In the genomic region with DNA sequence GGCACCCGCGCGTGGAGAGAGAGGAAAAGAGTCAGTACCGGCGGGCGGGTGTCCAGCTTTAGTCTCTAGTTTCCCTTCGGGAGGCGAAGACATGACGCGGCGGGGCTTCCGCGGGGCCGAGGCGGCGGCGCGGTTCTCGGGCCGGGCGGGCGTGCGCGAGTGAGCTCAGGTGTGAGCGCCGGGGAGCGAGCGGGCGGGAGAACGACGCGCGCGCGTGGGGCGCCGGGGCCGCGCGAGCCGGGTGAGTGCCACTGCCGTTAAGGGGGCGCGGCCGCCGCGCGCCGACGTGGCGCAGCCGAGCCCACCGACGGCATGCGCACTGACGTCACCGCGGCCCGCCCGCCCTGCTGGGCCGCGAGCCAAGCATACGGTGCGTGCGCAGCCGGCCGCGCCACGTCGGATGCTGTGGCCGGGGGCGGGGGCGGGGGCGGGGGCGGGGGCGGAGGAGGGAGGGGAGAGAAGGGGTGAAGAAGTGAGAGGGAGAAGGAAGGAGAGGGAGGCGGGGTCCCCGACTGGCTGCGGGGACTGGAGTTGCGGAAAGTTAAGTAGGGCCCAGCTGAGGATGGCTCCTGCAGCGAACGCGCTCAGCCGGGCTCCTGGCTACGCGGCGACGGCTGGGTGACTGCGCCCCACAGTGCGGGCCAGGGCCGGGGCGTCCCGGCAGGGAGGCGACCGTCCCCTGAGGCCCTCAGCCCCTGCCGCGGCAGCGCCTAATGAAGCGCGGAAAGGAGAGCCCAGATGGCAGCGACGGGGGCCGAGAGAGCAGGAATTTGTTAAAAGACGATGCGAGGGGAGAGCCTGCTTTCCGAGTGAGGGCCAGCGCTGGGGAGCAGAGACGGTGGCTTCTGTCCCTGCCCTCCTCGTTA, we compare ENCODE assay signal across 8 cellular contexts. TPM values are rescaled to one million over a fixed set of nuclear protein-coding genes. Genes with fewer than 3 reads are reported as not detected.
DNase-seq lines count a peak whose midpoint lies in the region; ATAC-seq and TF ChIP-seq lines count a peak whose summit lies in the region.

DAP (minus strand) TSS at position 259 of the 866 bp plus-strand sequence; CDS start at position 93, 166 bp downstream.

- peak within 1 kb of the TSS; percentile 93 to 97 (median 94) for H3K9ac ChIP-seq in BLaER1 treated with 17β-estradiol and CSF1 and Interleukin-3, amounts not matched to agents 10 nM and 100 nM
- H3K9ac ChIP-seq in liver (ENCODE audit: low read depth in 1 of 2, low read length in 2 of 2) = peak within 1 kb of the TSS; percentile 63 to 97

- peak within 1 kb of the TSS; percentile 77 to 96 (median 88) for H3K4me3 ChIP-seq in BLaER1 treated with 17β-estradiol and CSF1 and Interleukin-3, amounts not matched to agents 10 nM and 100 nM
- H3K4me3 ChIP-seq in liver (ENCODE audit: low read depth in 1 of 3, low read length in 3 of 3) = peak within 1 kb of the TSS; percentile 84 to 92 (median 86)

- ATAC-seq in GM19324 (IDR thresholded peaks at IDR 0.05; ENCODE audit: low FRiP score, unreplicated experiment) (peak; percentile 88), HG03460 (IDR thresholded peaks at IDR 0.05; ENCODE audit: unreplicated experiment) (peak; percentile 81)

- peak within 1 kb of the TSS; percentile 91 to 99 (median 98) for H3K27ac ChIP-seq in BLaER1 treated with 17β-estradiol and CSF1 and Interleukin-3, amounts not matched to agents 10 nM and 100 nM
- peak within 1 kb of the TSS; percentile 87 to 94 for H3K27ac ChIP-seq in liver (ENCODE audit: low read depth in 1 of 2, low read length in 2 of 2)

- no peaks in the 10 kb centered on the region for H3K27me3 ChIP-seq in BLaER1 treated with 17β-estradiol and CSF1 and Interleukin-3, amounts not matched to agents 10 nM and 100 nM
- no peaks in the 10 kb centered on the region for H3K27me3 ChIP-seq in liver (ENCODE audit: control insufficient read depth in 4 of 4, insufficient read depth in 4 of 4, low read length in 3 of 4)

- H3K4me2 ChIP-seq in BLaER1 treated with 17β-estradiol and CSF1 and Interleukin-3, amounts not matched to agents 10 nM and 100 nM = peak within 1 kb of the TSS; percentile 83 to 97 (median 92)

- H3K4me1 ChIP-seq in BLaER1 treated with 17β-estradiol and CSF1 and Interleukin-3, amounts not matched to agents 10 nM and 100 nM = peaks cover 53 to 58% (median 55%) of the 10 kb centered on the region in 10 experiments
- peaks cover 12 to 34% (median 22%) of the 10 kb centered on the region in 4 donors for H3K4me1 ChIP-seq in liver (ENCODE audit: control insufficient read depth in 4 of 4, insufficient read depth in 4 of 4, low read length in 3 of 4)

- no peak for TF ChIP-seq RAD21 in liver (IDR thresholded peaks at IDR 0.05)

- H3K9me3 ChIP-seq in BLaER1 treated with 17β-estradiol and CSF1 and Interleukin-3, amounts not matched to agents 10 nM and 100 nM (replicated peaks in 1 of 11) = no peaks in the 10 kb centered on the region
- H3K9me3 ChIP-seq in liver (ENCODE audit: control insufficient read depth in 4 of 4, low read length in 3 of 4) = no peaks in the 10 kb centered on the region

- H4K20me1 ChIP-seq in BLaER1 treated with 17β-estradiol and CSF1 and Interleukin-3, amounts not matched to agents 10 nM and 100 nM = peaks cover 20 to 41% (median 35%) of the 10 kb centered on the region in 11 experiments; a peak in 20 of 22 replicates

- 3% methylated on average over 107 of the region's 109 CpGs for WGBS in liver

- no peak for TF ChIP-seq CTCF in liver (IDR thresholded peaks at IDR 0.05; ENCODE audit: low read depth, low read length, missing input control)

- DNase-seq in NCI-H748 (lab: John Stamatoyannopoulos, UW; ENCODE audit: unreplicated experiment) = peak; percentile 98
- DNase-seq in activated CD4-positive, alpha-beta T cell treated with anti-CD3 and anti-CD28 coated beads, Interleukin-2, amount 50 U/mL, for 48 hours = peak; percentile 77 to 80
- peak; percentile 74 to 90 for DNase-seq in dermis microvascular lymphatic vessel endothelial cell (ENCODE audit: low read depth in 2 of 2)
- peak; percentile 84 for DNase-seq in stimulated activated CD4-positive, alpha-beta T cell treated with anti-CD3 and anti-CD28 coated beads, Interleukin-4, amount 100 ng/mL, for 24 hours

- H3K36me3 ChIP-seq in BLaER1 treated with 17β-estradiol and CSF1 and Interleukin-3, amounts not matched to agents 10 nM and 100 nM = peaks cover under 1 to 34% (median 22%) of the 10 kb centered on the region in 11 experiments; a peak in 18 of 22 replicates
- H3K36me3 ChIP-seq in liver (ENCODE audit: control insufficient read depth in 4 of 4, insufficient read depth in 3 of 4, low read depth in 1 of 4, low read length in 3 of 4) = no peaks in the 10 kb centered on the region

TF ChIP-seq in liver, 16 proteins besides CTCF, POLR2A, EP300 and RAD21:
- TF ChIP-seq FOXA1 (IDR thresholded peaks at IDR 0.05) = no peak
- TF ChIP-seq, protein P1, sequence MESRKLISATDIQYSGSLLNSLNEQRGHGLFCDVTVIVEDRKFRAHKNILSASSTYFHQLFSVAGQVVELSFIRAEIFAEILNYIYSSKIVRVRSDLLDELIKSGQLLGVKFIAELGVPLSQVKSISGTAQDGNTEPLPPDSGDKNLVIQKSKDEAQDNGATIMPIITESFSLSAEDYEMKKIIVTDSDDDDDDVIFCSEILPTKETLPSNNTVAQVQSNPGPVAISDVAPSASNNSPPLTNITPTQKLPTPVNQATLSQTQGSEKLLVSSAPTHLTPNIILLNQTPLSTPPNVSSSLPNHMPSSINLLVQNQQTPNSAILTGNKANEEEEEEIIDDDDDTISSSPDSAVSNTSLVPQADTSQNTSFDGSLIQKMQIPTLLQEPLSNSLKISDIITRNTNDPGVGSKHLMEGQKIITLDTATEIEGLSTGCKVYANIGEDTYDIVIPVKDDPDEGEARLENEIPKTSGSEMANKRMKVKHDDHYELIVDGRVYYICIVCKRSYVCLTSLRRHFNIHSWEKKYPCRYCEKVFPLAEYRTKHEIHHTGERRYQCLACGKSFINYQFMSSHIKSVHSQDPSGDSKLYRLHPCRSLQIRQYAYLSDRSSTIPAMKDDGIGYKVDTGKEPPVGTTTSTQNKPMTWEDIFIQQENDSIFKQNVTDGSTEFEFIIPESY (IDR thresholded peaks at IDR 0.05) = no peak
- TF ChIP-seq YY1 (IDR thresholded peaks at IDR 0.05) = peak; percentile 0

RNA-seq across cellular contexts. Expression of gene DAP, which starts in this region (rescaled TPM):
- 16.3 and 34.3 TPM in 2 replicates for total RNA-seq in dermis microvascular lymphatic vessel endothelial cell
- total RNA-seq in liver = 10 to 100 TPM; 36.6 to 84.9 TPM
- 100 to 1,000 TPM; 117 to 122 TPM for polyA plus RNA-seq in liver

Comparison
In these comparisons a context has a peak if more than half of its experiments do, and no peak if none do; other contexts are left out.
1. Peak in every context shown above with its lines: DNase-seq, ATAC-seq, H3K4me3 ChIP-seq and H3K27ac ChIP-seq.